17 cellular contexts compared by ENCODE assay signal in the genomic region with DNA sequence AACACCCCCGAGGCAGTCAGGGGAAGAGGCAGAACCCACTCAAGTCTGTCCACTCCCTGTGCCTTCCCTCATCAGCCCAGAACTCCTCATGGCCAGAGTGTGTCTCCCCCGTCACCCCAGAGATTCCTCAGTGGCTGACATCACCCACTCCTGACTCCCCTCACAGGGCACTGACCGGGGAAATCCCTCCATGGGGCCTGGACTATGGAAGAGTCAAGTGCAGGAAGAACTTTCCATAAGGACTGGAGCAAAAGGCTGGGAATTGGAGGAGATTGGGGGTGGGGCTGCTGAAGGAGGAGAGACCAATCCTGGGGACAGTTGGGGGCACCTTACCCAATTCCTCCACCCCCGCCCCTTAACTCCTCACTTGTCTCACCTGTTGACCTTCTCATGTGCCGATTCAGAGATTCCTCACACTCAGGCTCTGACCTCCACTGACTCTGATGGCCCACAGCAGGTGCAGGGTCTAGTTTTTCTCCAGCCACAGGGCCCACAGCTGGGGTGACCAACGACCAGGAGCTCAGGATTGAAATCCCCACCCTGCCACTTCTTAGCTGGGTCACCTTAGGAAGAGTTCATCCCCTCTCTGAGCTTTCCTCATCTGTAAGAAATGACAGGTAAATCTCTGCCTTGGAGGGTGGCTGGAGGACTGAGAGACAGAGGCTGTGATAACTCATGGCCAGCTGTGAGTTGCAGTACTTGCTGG. TPM values are rescaled to one million over a fixed set of nuclear protein-coding genes. Genes with fewer than 3 reads are reported as not detected.
DNase-seq lines count a peak whose midpoint lies in the region; ATAC-seq, FAIRE-seq and TF ChIP-seq lines count a peak whose summit lies in the region.
"Had no signal": no experiment of that assay in that cellular context is flagged by ENCODE, and none has a peak within 500 bp of the region (broad histone marks: within the 10 kb centered on the region; RNA-seq: fewer than 3 reads in every experiment).

No MANE protein-coding gene starts in this region.

- H2AK5ac ChIP-seq in IMR-90 (ENCODE audit: low read depth, low read length) = peak overlapping the region; percentile 48

- H2AFZ ChIP-seq in IMR-90 (replicated peaks; ENCODE audit: low read length, poor library complexity) (peak overlapping the region; percentile 93), HepG2 (ENCODE audit: low read length) (no peak overlapping the region)

- no peak for TF ChIP-seq EP300 in HepG2 (IDR thresholded peaks at IDR 0.05; ENCODE audit: low read depth in 2 of 2, low read length in 2 of 2)
- TF ChIP-seq EP300 in HepG2 (CRISPR knock-in tag; IDR thresholded peaks at IDR 0.05; ENCODE audit: borderline replicate concordance) = no peak

- peak overlapping the region; percentile 75 to 87; a peak in 3 of 4 replicates for H4K8ac ChIP-seq in IMR-90 (ENCODE audit: low read depth in 2 of 2, low read length in 2 of 2)

- H2BK5ac ChIP-seq in IMR-90 (ENCODE audit: low read depth, low read length, poor library complexity, severe bottlenecking) = peak overlapping the region; percentile 42

- H3K4me1 ChIP-seq in IMR-90 (ENCODE audit: control insufficient read depth, insufficient read depth, low read length) = peaks cover 30% of the 10 kb centered on the region
- H3K4me1 ChIP-seq in HepG2 (ENCODE audit: insufficient read depth, low read length) = peaks cover 92% of the 10 kb centered on the region

- H3K79me2 ChIP-seq in HepG2 (ENCODE audit: insufficient read depth, low read length) = no peaks in the 10 kb centered on the region

- H3K9me3 ChIP-seq in IMR-90 (ENCODE audit: control insufficient read depth, insufficient read depth, low read length) (no peaks in the 10 kb centered on the region), HepG2 (ENCODE audit: low read length) (no peaks in the 10 kb centered on the region)

- peak overlapping the region; percentile 29; the same call in 1 of the 2 replicates for H3K23ac ChIP-seq in IMR-90 (ENCODE audit: low read depth, low read length)

- intact Hi-C loops in IMR-90 (cut with micrococcal nuclease) (no loop called here), HepG2 (cut with micrococcal nuclease; ENCODE audit: unreplicated experiment) (no loop called here)

- H3K36me3 Mint-ChIP-seq in stimulated activated effector memory CD8-positive, alpha-beta T cell treated with anti-CD3 and anti-CD28 coated beads, Interleukin-12 subunit alpha, Interleukin-12 subunit beta, amount 100 ng/mL, for 72 hours = peaks cover 4% of the 10 kb centered on the region
- H3K36me3 Mint-ChIP-seq: activated naive CD8-positive, alpha-beta T cell treated with anti-CD3 and anti-CD28 coated beads for 36 hours; stimulated activated memory B cell treated with anti-CD40 and anti-IgM and Interleukin-4, amounts not matched to agents 10 μg/mL and 1 μg/mL and 100 μg/mL, for 72 hours had no signal

- peak overlapping the region; percentile 71; the same call in 1 of the 2 replicates for H2BK20ac ChIP-seq in IMR-90 (ENCODE audit: low read depth, low read length)

- TF ChIP-seq CTCF in IMR-90 (conservative IDR thresholded peaks at IDR 0.05; ENCODE audit: low read depth, low read length) (no peak), HepG2 (CRISPR knock-in tag; IDR thresholded peaks at IDR 0.05) (no peak)

- peak overlapping the region; percentile 69; the same call in 1 of the 2 replicates for H2BK120ac ChIP-seq in IMR-90 (ENCODE audit: low read depth, low read length)

- peaks cover 10% of the 10 kb centered on the region for H3K9me1 ChIP-seq in IMR-90 (ENCODE audit: insufficient read depth, low read length)

- no peak for TF ChIP-seq POLR2A in IMR-90 (IDR thresholded peaks at IDR 0.05; ENCODE audit: low read depth, low read length)
- TF ChIP-seq POLR2A in HepG2 (IDR thresholded peaks at IDR 0.05; ENCODE audit: insufficient read depth in 1 of 2, low read depth in 2 of 2, low read length in 2 of 2) = no peak

- POLR2A ChIA-PET in IMR-90 (lab: Charles Lee; ENCODE audit: unreplicated experiment) (no interaction called here), HepG2 (lab: Yijun Ruan, JAX) (interaction anchor here (2.2 kb wide), 1 partner anchor 24 kb away, joined by 10 read pairs; the partner anchor contains the start of gene PAFAH2)

- CTCF ChIA-PET in IMR-90 (lab: Yijun Ruan, JAX) = interaction anchor here (1.2 to 2.0 kb wide), 3 partner anchors 14 to 396 kb away, joined by 3 to 5 read pairs (median 5); no protein-coding TSS in a partner anchor
- CTCF ChIA-PET in HepG2 (lab: Yijun Ruan, JAX; ENCODE audit: low intra/inter-chr PET ratio, low total read pairs) = no interaction called here

- H3K4me1 Mint-ChIP-seq in stimulated activated effector memory CD8-positive, alpha-beta T cell treated with anti-CD3 and anti-CD28 coated beads, Interleukin-12 subunit alpha, Interleukin-12 subunit beta, amount 100 ng/mL, for 72 hours = peaks cover 8% of the 10 kb centered on the region

- TF ChIP-seq RAD21 in IMR-90 (IDR thresholded peaks at IDR 0.05; ENCODE audit: low read length) = no peak
- no peak for TF ChIP-seq RAD21 in HepG2 (CRISPR knock-in tag; IDR thresholded peaks at IDR 0.05)

- no peak overlapping the region for H3K4me3 ChIP-seq in IMR-90 (ENCODE audit: insufficient read depth, low read depth, low read length)
- H3K4me3 ChIP-seq in HepG2 (replicated peaks in 1 of 3; ENCODE audit: insufficient read depth in 1 of 3, low read depth in 2 of 3, low read length in 3 of 3) = peak overlapping the region in 2 of 3 experiments; percentile 49 to 78; a peak in 4 of 6 replicates

- peak overlapping the region; percentile 89 for H2AK9ac ChIP-seq in IMR-90 (replicated peaks; ENCODE audit: low read depth, low read length, poor library complexity)

- peaks cover 2% of the 10 kb centered on the region; the same call in 1 of the 2 replicates for H3K27me3 ChIP-seq in IMR-90 (ENCODE audit: control insufficient read depth, insufficient read depth, low read length)
- H3K27me3 ChIP-seq in HepG2 (ENCODE audit: control insufficient read depth in 1 of 2, insufficient read depth in 2 of 2, low read length in 2 of 2) = peaks cover 8 to 31% of the 10 kb centered on the region in 2 experiments

- no peak overlapping the region for H3K4me3 Mint-ChIP-seq in stimulated activated effector memory CD8-positive, alpha-beta T cell treated with anti-CD3 and anti-CD28 coated beads, Interleukin-12 subunit alpha, Interleukin-12 subunit beta, amount 100 ng/mL, for 72 hours
- H3K4me3 Mint-ChIP-seq: activated CD4-positive, alpha-beta T cell treated with anti-CD3 and anti-CD28 coated beads for 36 hours; activated naive CD8-positive, alpha-beta T cell treated with anti-CD3 and anti-CD28 coated beads for 36 hours; stimulated activated memory B cell treated with anti-CD40 and anti-IgM and Interleukin-4, amounts not matched to agents 10 μg/mL and 1 μg/mL and 100 μg/mL, for 72 hours; T-helper 1 cell treated with Interleukin-12 subunit alpha and Interleukin-12 subunit beta and Interleukin-4 antibody, amounts not matched to agents 30 μg/mL and 1 μg/mL, for 36 hours had no signal

- dilution Hi-C loops in IMR-90 (cut with HindIII; ENCODE audit: low sequenced_read_pairs, unreplicated experiment) = no loop called here

- peak overlapping the region; percentile 29 for H3K27ac Mint-ChIP-seq in stimulated activated effector memory CD8-positive, alpha-beta T cell treated with anti-CD3 and anti-CD28 coated beads, Interleukin-12 subunit alpha, Interleukin-12 subunit beta, amount 100 ng/mL, for 72 hours
- H3K27ac Mint-ChIP-seq: activated CD4-positive, alpha-beta T cell treated with anti-CD3 and anti-CD28 coated beads for 36 hours; activated naive CD8-positive, alpha-beta T cell treated with anti-CD3 and anti-CD28 coated beads for 36 hours; stimulated activated memory B cell treated with anti-CD40 and anti-IgM and Interleukin-4, amounts not matched to agents 10 μg/mL and 1 μg/mL and 100 μg/mL, for 72 hours; T-helper 1 cell treated with Interleukin-12 subunit alpha and Interleukin-12 subunit beta and Interleukin-4 antibody, amounts not matched to agents 30 μg/mL and 1 μg/mL, for 36 hours had no signal

- no peaks in the 10 kb centered on the region for H3K9me3 Mint-ChIP-seq in stimulated activated effector memory CD8-positive, alpha-beta T cell treated with anti-CD3 and anti-CD28 coated beads, Interleukin-12 subunit alpha, Interleukin-12 subunit beta, amount 100 ng/mL, for 72 hours
- H3K9me3 Mint-ChIP-seq: activated naive CD8-positive, alpha-beta T cell treated with anti-CD3 and anti-CD28 coated beads for 36 hours; stimulated activated memory B cell treated with anti-CD40 and anti-IgM and Interleukin-4, amounts not matched to agents 10 μg/mL and 1 μg/mL and 100 μg/mL, for 72 hours; T-helper 1 cell treated with Interleukin-12 subunit alpha and Interleukin-12 subunit beta and Interleukin-4 antibody, amounts not matched to agents 30 μg/mL and 1 μg/mL, for 36 hours had no signal

- in situ Hi-C loops in IMR-90 (cut with MboI; ENCODE audit: low sequenced_read_pairs) = no loop called here
- in situ Hi-C loops in HepG2 (cut with HindIII; ENCODE audit: extremely low pct_ligation_motif_present, low pct_unique_long_range_greater_than_20kb) = no loop called here

- peak overlapping the region; percentile 46; the same call in 1 of the 2 replicates for H3K14ac ChIP-seq in IMR-90 (replicated peaks; ENCODE audit: low read depth, low read length)

- ATAC-seq in IMR-90 (ENCODE audit: low read depth) = peak; percentile 4; the same call in 1 of the 2 replicates
- ATAC-seq in HepG2 = no peak
- no peak for ATAC-seq in stimulated activated effector memory CD8-positive, alpha-beta T cell treated with anti-CD3 and anti-CD28 coated beads, Interleukin-12 subunit alpha, Interleukin-12 subunit beta, amount 100 ng/mL, for 72 hours
- ATAC-seq in stimulated activated naive CD8-positive, alpha-beta T cell treated with anti-CD3 and anti-CD28 coated beads, Interleukin-15, Interleukin-2, amounts not matched to agents 100 U/mL and 50 U/mL, for 24 hours = no peak
- ATAC-seq in HG03095 (IDR thresholded peaks at IDR 0.05; ENCODE audit: unreplicated experiment) = no peak
- ATAC-seq in HG03469 (IDR thresholded peaks at IDR 0.05; ENCODE audit: unreplicated experiment) = no peak
- ATAC-seq in left lobe of liver = no peak
- ATAC-seq: activated CD4-positive, alpha-beta T cell treated with anti-CD3 and anti-CD28 coated beads for 36 hours; stimulated activated memory B cell treated with anti-CD40 and anti-IgM and Interleukin-4, amounts not matched to agents 10 μg/mL and 1 μg/mL and 100 μg/mL, for 72 hours had no signal

- no peak overlapping the region; the same call in 1 of the 2 replicates for H3K27ac ChIP-seq in IMR-90 (ENCODE audit: insufficient read depth, low read length)
- peak overlapping the region; percentile 47 for H3K27ac ChIP-seq in cingulate gyrus (ENCODE audit: low read depth, low read length)
- H3K27ac ChIP-seq in HepG2 (ENCODE audit: extremely low read length, insufficient read depth, low read length) = no peak overlapping the region

- peak overlapping the region; percentile 60 for H3K4ac ChIP-seq in IMR-90 (ENCODE audit: low read depth, low read length)

- BruUV-seq in IMR-90 (replicated peaks; lab: Mats Ljungman, UMichigan) = no TSS peak
- BruUV-seq in HepG2 (replicated peaks; lab: Mats Ljungman, UMichigan) = no TSS peak

- peak overlapping the region; percentile 20; the same call in 1 of the 3 replicates for H2BK15ac ChIP-seq in IMR-90 (ENCODE audit: low read depth, low read length)

- no peak for FAIRE-seq in HepG2 (lab: Jason Lieb, UNC)

- H4K91ac ChIP-seq in IMR-90 (ENCODE audit: insufficient read depth, low read depth, low read length) = peak overlapping the region; percentile 62

- no peak overlapping the region for H3K9ac ChIP-seq in IMR-90 (ENCODE audit: low read depth, low read length)
- H3K9ac ChIP-seq in HepG2 (ENCODE audit: insufficient read depth, low read depth, low read length) = no peak overlapping the region

- peak overlapping the region; percentile 69; the same call in 1 of the 2 replicates for H4K5ac ChIP-seq in IMR-90 (ENCODE audit: low read depth, low read length)

- no peaks in the 10 kb centered on the region for H4K20me1 ChIP-seq in IMR-90 (ENCODE audit: insufficient read depth, low read length)
- no peaks in the 10 kb centered on the region for H4K20me1 ChIP-seq in HepG2 (ENCODE audit: insufficient read depth, low read length)

- H3K4me2 ChIP-seq in IMR-90 (ENCODE audit: low read depth, low read length) (0 out of 2 replicates have a peak overlapping the region, but pooled peaks have one; percentile 21), HepG2 (ENCODE audit: low read depth, low read length) (peak overlapping the region; percentile 81)

- H3K36me3 ChIP-seq in IMR-90 (ENCODE audit: control insufficient read depth, insufficient read depth, low read length) = no peaks in the 10 kb centered on the region
- no peaks in the 10 kb centered on the region for H3K36me3 ChIP-seq in HepG2 (replicated peaks in 1 of 2; ENCODE audit: control insufficient read depth in 1 of 2, insufficient read depth in 2 of 2, low read length in 2 of 2)

- no peak overlapping the region for H3K56ac ChIP-seq in IMR-90 (ENCODE audit: extremely low read depth, insufficient read depth, low read length)

- WGBS in IMR-90 (ENCODE audit: extremely low coverage in 2 of 2, insufficient read length in 1 of 2), 2 experiments = 70% methylated on average over 4 of the region's 6 CpGs; no CpG with 5 or more reads in 1 of the 2 experiments
- 17% methylated on average over 5 of the region's 6 CpGs for WGBS in HepG2 (ENCODE audit: low lambda C conversion rate)

- H3K79me1 ChIP-seq in IMR-90 (ENCODE audit: low read depth in 1 of 2, low read length in 2 of 2) = no peaks in the 10 kb centered on the region

- peak; percentile 31 for DNase-seq in IMR-90
- no peak for DNase-seq in HepG2 (ENCODE audit: low spot score)
- DNase-seq in stimulated activated effector memory CD8-positive, alpha-beta T cell treated with anti-CD3 and anti-CD28 coated beads, Interleukin-12 subunit alpha, Interleukin-12 subunit beta, amount 100 ng/mL, for 72 hours (ENCODE audit: low spot score in 2 of 2) = no peak
- no peak for DNase-seq in stimulated activated naive CD8-positive, alpha-beta T cell treated with anti-CD3 and anti-CD28 coated beads, Interleukin-15, Interleukin-2, amounts not matched to agents 100 U/mL and 50 U/mL, for 24 hours
- DNase-seq in left lobe of liver (ENCODE audit: low spot score) = no peak
- DNase-seq: activated CD4-positive, alpha-beta T cell treated with anti-CD3 and anti-CD28 coated beads for 36 hours; activated naive CD8-positive, alpha-beta T cell treated with anti-CD3 and anti-CD28 coated beads for 36 hours; cortex of kidney; KG1; NCI-H1436 treated with DMSO at 0.1 percent for 48 hours; stimulated activated CD4-positive, alpha-beta T cell treated with anti-CD3 and anti-CD28 coated beads, Interleukin-4, amount 100 ng/mL, for 4 hours had no signal

- H3K18ac ChIP-seq in IMR-90 (ENCODE audit: low read depth, low read length) = no peak overlapping the region

RNA-seq across cellular contexts. Expression of gene EXTL1, which starts 0.5 kb away (rescaled TPM):
- total RNA-seq in IMR-90 (2012; rRNA removed) (0.56 and 0.90 TPM in 2 replicates), HepG2 (2016; rRNA removed; fragmentation: Illumina TruSeq; extraction: Trizol) (0.28 and 0.35 TPM in 2 replicates), left lobe of liver (not detected)
- polyA plus RNA-seq in IMR-90 (2012; rRNA removed) (5.2 and 6.1 TPM in 2 replicates), HepG2 (2011; rRNA removed) (1.0 and 1.5 TPM in 2 replicates)
- 3.2 and 4.9 TPM in 2 replicates for polyA plus RNA-seq in IMR-90 (2012; cell fraction: cytosol; rRNA removed)
- polyA plus RNA-seq in IMR-90 (2012; cell fraction: nucleus; rRNA removed; ENCODE audit: low replicate concordance) = 13.9 and 32.7 TPM in 2 replicates
- total RNA-seq in HepG2 (2016; cell fraction: cytosol; rRNA removed; fragmentation: Illumina TruSeq; extraction: Trizol; ENCODE audit: low read depth) = 0.09 and 0.20 TPM in 2 replicates
- 0.19 and 0.52 TPM in 2 replicates for total RNA-seq in HepG2 (2016; cell fraction: insoluble cytoplasmic fraction; rRNA removed; fragmentation: Illumina TruSeq; extraction: Trizol)
- total RNA-seq in HepG2 (2016; cell fraction: membrane; rRNA removed; fragmentation: Illumina TruSeq; extraction: Trizol) = 0.19 and 0.48 TPM in 2 replicates
- 0.69 and 0.78 TPM in 2 replicates for total RNA-seq in HepG2 (2016; cell fraction: nucleus; rRNA removed; fragmentation: Illumina TruSeq; extraction: Trizol)
- 0.60 and 0.75 TPM in 2 replicates for polyA plus RNA-seq in HepG2 (2011; cell fraction: cytosol; rRNA removed)
- polyA plus RNA-seq in HepG2 (2011; cell fraction: nucleus; rRNA removed) = 4.9 and 5.4 TPM in 2 replicates
- polyA plus RNA-seq in HepG2 (2012) = 0.87 and 1.2 TPM in 2 replicates
- 0.07 and 0.11 TPM in 2 replicates for polyA plus RNA-seq in HepG2 (2016; cell fraction: cytosol; fragmentation: Illumina TruSeq; extraction: Trizol; ENCODE audit: low read depth)
- polyA plus RNA-seq in HepG2 (2016; cell fraction: insoluble cytoplasmic fraction; fragmentation: Illumina TruSeq; extraction: Trizol; ENCODE audit: low read depth) = 0.26 and 0.27 TPM in 2 replicates
- polyA plus RNA-seq in HepG2 (2016; cell fraction: membrane; fragmentation: Illumina TruSeq; extraction: Trizol; ENCODE audit: low read depth) = 0.18 and 0.20 TPM in 2 replicates
- polyA plus RNA-seq in HepG2 (2016; cell fraction: nucleus; fragmentation: Illumina TruSeq; extraction: Trizol; ENCODE audit: insufficient read depth, low read depth) = 0.52 and 0.65 TPM in 2 replicates
- 0.12 and 2.8 TPM in 2 replicates for polyA minus RNA-seq in HepG2 (2011; rRNA and poly(A)+ RNA removed; ENCODE audit: low replicate concordance)
- 0.20 and 0.53 TPM in 2 replicates for polyA minus RNA-seq in HepG2 (2011; cell fraction: cytosol; rRNA and poly(A)+ RNA removed)
- polyA minus RNA-seq in HepG2 (2011; cell fraction: nucleus; rRNA and poly(A)+ RNA removed) = 4.1 and 5.9 TPM in 2 replicates
- total RNA-seq: activated CD4-positive, alpha-beta T cell treated with anti-CD3 and anti-CD28 coated beads for 36 hours; activated naive CD8-positive, alpha-beta T cell treated with anti-CD3 and anti-CD28 coated beads for 36 hours had no signal

RNA-seq across cellular contexts. Expression of gene PAFAH2, which starts 23.2 kb away (rescaled TPM):
- total RNA-seq in IMR-90 (2012; rRNA removed) (11.9 and 12.2 TPM in 2 replicates), HepG2 (2016; rRNA removed; fragmentation: Illumina TruSeq; extraction: Trizol) (6.9 and 9.2 TPM in 2 replicates), left lobe of liver (23.1 TPM)
- polyA plus RNA-seq in IMR-90 (2012; rRNA removed) (7.2 and 8.3 TPM in 2 replicates), HepG2 (2011; rRNA removed) (9.3 and 9.4 TPM in 2 replicates)
- polyA plus RNA-seq in IMR-90 (2012; cell fraction: cytosol; rRNA removed) = 3.8 and 6.6 TPM in 2 replicates
- polyA plus RNA-seq in IMR-90 (2012; cell fraction: nucleus; rRNA removed; ENCODE audit: low replicate concordance) = 5.5 and 9.9 TPM in 2 replicates
- total RNA-seq in HepG2 (2016; cell fraction: cytosol; rRNA removed; fragmentation: Illumina TruSeq; extraction: Trizol; ENCODE audit: low read depth) = 0.51 and 1.6 TPM in 2 replicates
- total RNA-seq in HepG2 (2016; cell fraction: insoluble cytoplasmic fraction; rRNA removed; fragmentation: Illumina TruSeq; extraction: Trizol) = 6.5 and 8.8 TPM in 2 replicates
- 2.7 TPM in 2 replicates for total RNA-seq in HepG2 (2016; cell fraction: membrane; rRNA removed; fragmentation: Illumina TruSeq; extraction: Trizol)
- 5.0 and 6.9 TPM in 2 replicates for total RNA-seq in HepG2 (2016; cell fraction: nucleus; rRNA removed; fragmentation: Illumina TruSeq; extraction: Trizol)
- 9.1 TPM in 2 replicates for polyA plus RNA-seq in HepG2 (2011; cell fraction: cytosol; rRNA removed)
- 5.1 and 5.6 TPM in 2 replicates for polyA plus RNA-seq in HepG2 (2011; cell fraction: nucleus; rRNA removed)
- 4.1 and 5.1 TPM in 2 replicates for polyA plus RNA-seq in HepG2 (2012)
- 0.44 and 0.49 TPM in 2 replicates for polyA plus RNA-seq in HepG2 (2016; cell fraction: cytosol; fragmentation: Illumina TruSeq; extraction: Trizol; ENCODE audit: low read depth)
- 7.4 TPM in 2 replicates for polyA plus RNA-seq in HepG2 (2016; cell fraction: insoluble cytoplasmic fraction; fragmentation: Illumina TruSeq; extraction: Trizol; ENCODE audit: low read depth)
- 1.3 and 1.4 TPM in 2 replicates for polyA plus RNA-seq in HepG2 (2016; cell fraction: membrane; fragmentation: Illumina TruSeq; extraction: Trizol; ENCODE audit: low read depth)
- polyA plus RNA-seq in HepG2 (2016; cell fraction: nucleus; fragmentation: Illumina TruSeq; extraction: Trizol; ENCODE audit: insufficient read depth, low read depth) = 9.9 and 13.1 TPM in 2 replicates
- polyA minus RNA-seq in HepG2 (2011; rRNA and poly(A)+ RNA removed; ENCODE audit: low replicate concordance) = 8.3 and 14.5 TPM in 2 replicates
- 3.8 and 5.6 TPM in 2 replicates for polyA minus RNA-seq in HepG2 (2011; cell fraction: cytosol; rRNA and poly(A)+ RNA removed)
- polyA minus RNA-seq in HepG2 (2011; cell fraction: nucleus; rRNA and poly(A)+ RNA removed) = 7.3 and 13.0 TPM in 2 replicates

RNA-seq across cellular contexts. Expression of gene SLC30A2, which starts 24.8 kb away (rescaled TPM):
- not detected in 2 replicates for total RNA-seq in IMR-90 (2012; rRNA removed)
- polyA plus RNA-seq in IMR-90 (2012; rRNA removed) = not detected in 2 replicates
- polyA plus RNA-seq in IMR-90 (2012; cell fraction: cytosol; rRNA removed) = not detected in 2 replicates
- polyA plus RNA-seq in IMR-90 (2012; cell fraction: nucleus; rRNA removed; ENCODE audit: low replicate concordance) = not detected in 2 replicates
- total RNA-seq in HepG2 (2016; rRNA removed; fragmentation: Illumina TruSeq; extraction: Trizol) = not detected in 2 replicates
- total RNA-seq in HepG2 (2016; cell fraction: cytosol; rRNA removed; fragmentation: Illumina TruSeq; extraction: Trizol; ENCODE audit: low read depth) = not detected in 2 replicates
- total RNA-seq in HepG2 (2016; cell fraction: insoluble cytoplasmic fraction; rRNA removed; fragmentation: Illumina TruSeq; extraction: Trizol) = 0.04 TPM in 1 of 2 replicates, not detected in the other
- not detected in 2 replicates for total RNA-seq in HepG2 (2016; cell fraction: membrane; rRNA removed; fragmentation: Illumina TruSeq; extraction: Trizol)
- total RNA-seq in HepG2 (2016; cell fraction: nucleus; rRNA removed; fragmentation: Illumina TruSeq; extraction: Trizol) = not detected in 2 replicates
- not detected in 2 replicates for polyA plus RNA-seq in HepG2 (2011; rRNA removed)
- polyA plus RNA-seq in HepG2 (2011; cell fraction: cytosol; rRNA removed) = not detected in 2 replicates
- not detected in 2 replicates for polyA plus RNA-seq in HepG2 (2011; cell fraction: nucleus; rRNA removed)
- not detected in 2 replicates for polyA plus RNA-seq in HepG2 (2012)
- polyA plus RNA-seq in HepG2 (2016; cell fraction: cytosol; fragmentation: Illumina TruSeq; extraction: Trizol; ENCODE audit: low read depth) = not detected in 2 replicates
- not detected in 2 replicates for polyA plus RNA-seq in HepG2 (2016; cell fraction: insoluble cytoplasmic fraction; fragmentation: Illumina TruSeq; extraction: Trizol; ENCODE audit: low read depth)
- polyA plus RNA-seq in HepG2 (2016; cell fraction: membrane; fragmentation: Illumina TruSeq; extraction: Trizol; ENCODE audit: low read depth) = not detected in 2 replicates
- polyA plus RNA-seq in HepG2 (2016; cell fraction: nucleus; fragmentation: Illumina TruSeq; extraction: Trizol; ENCODE audit: insufficient read depth, low read depth) = not detected in 2 replicates
- 0.05 and 0.32 TPM in 2 replicates for polyA minus RNA-seq in HepG2 (2011; rRNA and poly(A)+ RNA removed; ENCODE audit: low replicate concordance)
- not detected in 2 replicates for polyA minus RNA-seq in HepG2 (2011; cell fraction: cytosol; rRNA and poly(A)+ RNA removed)
- not detected in 2 replicates for polyA minus RNA-seq in HepG2 (2011; cell fraction: nucleus; rRNA and poly(A)+ RNA removed)
- 0.33 TPM for total RNA-seq in left lobe of liver
- total RNA-seq: activated CD4-positive, alpha-beta T cell treated with anti-CD3 and anti-CD28 coated beads for 36 hours; activated naive CD8-positive, alpha-beta T cell treated with anti-CD3 and anti-CD28 coated beads for 36 hours; mononuclear cell had no signal

RNA-seq across cellular contexts. Expression of gene TRIM63, which starts 46.3 kb away (rescaled TPM):
- total RNA-seq in IMR-90 (2012; rRNA removed) (not detected in 2 replicates), HepG2 (2016; rRNA removed; fragmentation: Illumina TruSeq; extraction: Trizol) (not detected in 2 replicates), left lobe of liver (0.20 TPM)
- polyA plus RNA-seq in IMR-90 (2012; rRNA removed) (not detected in 2 replicates), HepG2 (2011; rRNA removed) (not detected in 2 replicates)
- not detected in 2 replicates for polyA plus RNA-seq in IMR-90 (2012; cell fraction: cytosol; rRNA removed)
- 0.06 TPM in 1 of 2 replicates, not detected in the other for polyA plus RNA-seq in IMR-90 (2012; cell fraction: nucleus; rRNA removed; ENCODE audit: low replicate concordance)
- total RNA-seq in HepG2 (2016; cell fraction: cytosol; rRNA removed; fragmentation: Illumina TruSeq; extraction: Trizol; ENCODE audit: low read depth) = not detected in 2 replicates
- not detected in 2 replicates for total RNA-seq in HepG2 (2016; cell fraction: insoluble cytoplasmic fraction; rRNA removed; fragmentation: Illumina TruSeq; extraction: Trizol)
- total RNA-seq in HepG2 (2016; cell fraction: membrane; rRNA removed; fragmentation: Illumina TruSeq; extraction: Trizol) = not detected in 2 replicates
- total RNA-seq in HepG2 (2016; cell fraction: nucleus; rRNA removed; fragmentation: Illumina TruSeq; extraction: Trizol) = not detected in 2 replicates
- polyA plus RNA-seq in HepG2 (2011; cell fraction: cytosol; rRNA removed) = not detected in 2 replicates
- not detected in 2 replicates for polyA plus RNA-seq in HepG2 (2011; cell fraction: nucleus; rRNA removed)
- polyA plus RNA-seq in HepG2 (2012) = not detected in 2 replicates
- polyA plus RNA-seq in HepG2 (2016; cell fraction: cytosol; fragmentation: Illumina TruSeq; extraction: Trizol; ENCODE audit: low read depth) = not detected in 2 replicates
- polyA plus RNA-seq in HepG2 (2016; cell fraction: insoluble cytoplasmic fraction; fragmentation: Illumina TruSeq; extraction: Trizol; ENCODE audit: low read depth) = not detected in 2 replicates
- not detected in 2 replicates for polyA plus RNA-seq in HepG2 (2016; cell fraction: membrane; fragmentation: Illumina TruSeq; extraction: Trizol; ENCODE audit: low read depth)
- not detected in 2 replicates for polyA plus RNA-seq in HepG2 (2016; cell fraction: nucleus; fragmentation: Illumina TruSeq; extraction: Trizol; ENCODE audit: insufficient read depth, low read depth)
- polyA minus RNA-seq in HepG2 (2011; rRNA and poly(A)+ RNA removed; ENCODE audit: low replicate concordance) = not detected in 2 replicates
- not detected in 2 replicates for polyA minus RNA-seq in HepG2 (2011; cell fraction: cytosol; rRNA and poly(A)+ RNA removed)
- not detected in 2 replicates for polyA minus RNA-seq in HepG2 (2011; cell fraction: nucleus; rRNA and poly(A)+ RNA removed)
- total RNA-seq: activated CD4-positive, alpha-beta T cell treated with anti-CD3 and anti-CD28 coated beads for 36 hours; activated naive CD8-positive, alpha-beta T cell treated with anti-CD3 and anti-CD28 coated beads for 36 hours; mononuclear cell had no signal
